In genomic region chr3:174440741-174441587, GRCh38 we compare ENCODE assay signal across 8 cellular contexts.
DNase-seq lines count a peak whose midpoint lies in the region; ATAC-seq, FAIRE-seq and TF ChIP-seq lines count a peak whose summit lies in the region.

No MANE protein-coding gene starts in this region.

- ATAC-seq in HG02763 (IDR thresholded peaks at IDR 0.05; ENCODE audit: unreplicated experiment) (peak; percentile 64), T-cell (replicated peaks in 1 of 4) (peak; percentile 65 to 82 (median 77))

- peak in 1 of 3 donors; percentile 16 for TF ChIP-seq CTCF in breast epithelium (IDR thresholded peaks at IDR 0.05)

- CTCF ChIA-PET in T-cell (lab: Charles Lee): no interaction called here

- H3K27ac Mint-ChIP-seq in T-cell: no peak overlapping the region

- no peaks in the 10 kb centered on the region for H3K27me3 ChIP-seq in breast epithelium
- H3K27me3 ChIP-seq in iPS-20b (ENCODE audit: insufficient read depth, low read length): no peaks in the 10 kb centered on the region

- peaks cover 5 to 25% of the 10 kb centered on the region in 2 donors for H3K27me3 Mint-ChIP-seq in T-cell

- H3K36me3 Mint-ChIP-seq in T-cell: no peaks in the 10 kb centered on the region

- peak overlapping the region; percentile 74 to 86 (median 74) for H3K4me3 Mint-ChIP-seq in T-cell

- no peak for FAIRE-seq in GM12892 (lab: Jason Lieb, UNC)

- H3K4me1 ChIP-seq in breast epithelium: no peaks in the 10 kb centered on the region
- peaks cover 15% of the 10 kb centered on the region for H3K4me1 ChIP-seq in iPS-20b (ENCODE audit: insufficient read depth, low read length)

- POLR2A ChIA-PET in T-cell (lab: Charles Lee): no interaction called here

- intact Hi-C loops in breast epithelium (cut with DNase I; ENCODE audit: low total_unique reads): no loop called here

- no peaks in the 10 kb centered on the region for H3K36me3 ChIP-seq in breast epithelium
- no peaks in the 10 kb centered on the region for H3K36me3 ChIP-seq in iPS-20b (ENCODE audit: insufficient read depth, low read depth, low read length)

- H3K27ac ChIP-seq in breast epithelium: peak overlapping the region; percentile 99
- H3K27ac ChIP-seq in iPS-20b (ENCODE audit: low read length): peak overlapping the region; percentile 51

- peaks cover 0 to 4% (median 0%) of the 10 kb centered on the region in 3 donors for H3K9me3 Mint-ChIP-seq in T-cell

- H3K4me3 ChIP-seq in breast epithelium (peak overlapping the region; percentile 67 to 97 (median 82)), iPS-20b (ENCODE audit: low read length) (peak overlapping the region; percentile 71), skeletal muscle cell (ENCODE audit: low read depth, low read length) (peak overlapping the region; percentile 73)

- peaks cover 10 to 15% (median 13%) of the 10 kb centered on the region in 3 donors for H3K4me1 Mint-ChIP-seq in T-cell

- H3K9me3 ChIP-seq in breast epithelium (no peaks in the 10 kb centered on the region), iPS-20b (ENCODE audit: insufficient read depth, low read depth, low read length) (no peaks in the 10 kb centered on the region)

- H3K9ac ChIP-seq in iPS-20b (ENCODE audit: low read depth, low read length): peak overlapping the region; percentile 73; the same call in 1 of the 2 replicates

- DNase-seq in GM12892 (ENCODE audit: insufficient read length) (peak; percentile 17), NCI-H128 (lab: John Stamatoyannopoulos, UW; ENCODE audit: unreplicated experiment) (peak; percentile 83), T-cell (peak in 33 of 34 experiments; percentile 5 to 69 (median 38)), breast epithelium (ENCODE audit: low spot score in 2 of 2) (peak; percentile 82 to 83), skeletal muscle cell (ENCODE audit: low read depth) (peak; percentile 81)
- DNase-seq in effector CD4-positive, alpha-beta T cell: no peak

- TF ChIP-seq POLR2A in GM12892 (IDR thresholded peaks at IDR 0.05; ENCODE audit: low read depth, low read length) (no peak), breast epithelium (IDR thresholded peaks at IDR 0.05) (no peak)
